In the genomic region with DNA sequence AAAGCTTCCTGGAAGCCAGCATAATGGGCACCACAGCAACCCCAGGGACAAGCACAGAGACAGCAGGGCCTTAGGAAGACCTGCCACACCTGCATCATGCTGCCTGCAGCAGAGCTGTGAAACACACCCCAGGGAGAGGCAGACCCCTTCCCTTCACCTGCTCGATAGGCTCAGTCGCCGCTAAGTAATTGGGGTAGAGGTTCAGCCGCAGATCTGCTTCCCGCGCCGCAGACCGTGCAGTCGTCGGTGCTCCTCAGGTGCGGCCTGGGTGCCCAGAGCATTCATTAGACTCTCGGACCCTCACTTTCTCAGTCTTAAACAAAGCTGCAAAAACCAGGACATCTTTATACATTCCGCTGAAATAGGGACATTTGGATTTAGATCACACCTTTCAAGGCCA, we compare ENCODE assay signal across 25 cellular contexts. TPM values are rescaled to one million over a fixed set of nuclear protein-coding genes. Genes with fewer than 3 reads are reported as not detected.
"Had no signal": no experiment of that assay in that cellular context is flagged by ENCODE, and none has a peak within 500 bp of the region (broad histone marks: within the 10 kb centered on the region; RNA-seq: fewer than 3 reads in every experiment).

No MANE protein-coding gene starts in this region.

- H3K9me3 ChIP-seq: body of pancreas, esophagus squamous epithelium had no signal

- H3K27ac ChIP-seq: body of pancreas, epithelial cell of prostate, esophagus squamous epithelium, WERI-Rb-1 had no signal

- H3K27me3 ChIP-seq: body of pancreas, esophagus squamous epithelium had no signal

- H3K9me3 Mint-ChIP-seq: activated B cell treated with CpG ODN at 0.5 μM for 24 hours; activated CD4-positive, alpha-beta memory T cell treated with anti-CD3 and anti-CD28 coated beads, Interleukin-2, amount 10 ng/mL, durations not matched to agents 7 days and 5 days; activated CD4-positive, alpha-beta T cell treated with anti-CD3 and anti-CD28 coated beads, Interleukin-2, amount 10 ng/mL, durations not matched to agents 7 days and 5 days; activated T-cell treated with anti-CD3 and anti-CD28 coated beads, Interleukin-2, amount 50 U/mL, for 4 hours; activated T-helper 17 cell treated with anti-CD3 and anti-CD28 coated beads, Interleukin-2, amount 50 U/mL, for 72 hours; T-helper 2 cell treated with Interferon-gamma antibody and Interleukin-4, amounts not matched to agents 5 μg/mL and 100 μg/mL, for 36 hours had no signal

- H3K27ac Mint-ChIP-seq: activated B cell treated with CpG ODN at 0.5 μM for 24 hours; activated CD4-positive, alpha-beta memory T cell treated with anti-CD3 and anti-CD28 coated beads, Interleukin-2, amount 10 ng/mL, durations not matched to agents 7 days and 5 days; activated CD4-positive, alpha-beta T cell treated with anti-CD3 and anti-CD28 coated beads for 36 hours; activated T-helper 17 cell treated with anti-CD3 and anti-CD28 coated beads, Interleukin-2, amount 50 U/mL, for 72 hours; T-helper 17 cell; T-helper 2 cell treated with Interferon-gamma antibody and Interleukin-4, amounts not matched to agents 5 μg/mL and 100 μg/mL, for 36 hours had no signal

- ATAC-seq: activated CD4-positive, alpha-beta T cell treated with anti-CD3 and anti-CD28 coated beads for 36 hours; activated CD4-positive, CD25-positive, alpha-beta regulatory T cell treated with anti-CD3 and anti-CD28 coated beads, Interleukin-2, amount 50 U/mL, for 24 hours; activated T-cell treated with anti-CD3 and anti-CD28 coated beads, Interleukin-2, amount 50 U/mL, for 4 hours; activated T-helper 17 cell treated with anti-CD3 and anti-CD28 coated beads, Interleukin-2, amount 50 U/mL, for 72 hours; body of pancreas; T-helper 17 cell had no signal

- H3K4me3 ChIP-seq: body of pancreas, esophagus squamous epithelium had no signal

- H3K27me3 Mint-ChIP-seq: activated B cell treated with CpG ODN at 0.5 μM for 24 hours; activated naive CD8-positive, alpha-beta T cell; activated T-helper 17 cell treated with anti-CD3 and anti-CD28 coated beads, Interleukin-2, amount 50 U/mL, for 72 hours; T-helper 17 cell had no signal

- H3K4me3 Mint-ChIP-seq: activated B cell treated with CpG ODN at 0.5 μM for 24 hours; activated CD4-positive, alpha-beta memory T cell treated with anti-CD3 and anti-CD28 coated beads, Interleukin-2, amount 10 ng/mL, durations not matched to agents 7 days and 5 days; activated CD4-positive, alpha-beta T cell treated with anti-CD3 and anti-CD28 coated beads for 36 hours; activated CD4-positive, alpha-beta T cell treated with anti-CD3 and anti-CD28 coated beads, Interleukin-2, amount 10 ng/mL, durations not matched to agents 7 days and 5 days; activated T-cell treated with anti-CD3 and anti-CD28 coated beads, Interleukin-2, amount 50 U/mL, for 4 hours; activated T-helper 17 cell treated with anti-CD3 and anti-CD28 coated beads, Interleukin-2, amount 50 U/mL, for 72 hours; T-helper 17 cell; T-helper 2 cell treated with Interferon-gamma antibody and Interleukin-4, amounts not matched to agents 5 μg/mL and 100 μg/mL, for 36 hours had no signal

- DNase-seq: activated B cell treated with CpG ODN at 0.5 μM for 24 hours; activated CD4-positive, alpha-beta memory T cell treated with anti-CD3 and anti-CD28 coated beads, Interleukin-2, amount 10 ng/mL, durations not matched to agents 7 days and 5 days; activated CD4-positive, alpha-beta T cell treated with anti-CD3 and anti-CD28 coated beads for 36 hours; activated CD4-positive, alpha-beta T cell treated with anti-CD3 and anti-CD28 coated beads, Interleukin-2, amount 10 ng/mL, durations not matched to agents 7 days and 5 days; activated CD4-positive, alpha-beta T cell treated with anti-CD3 and anti-CD28 coated beads, Interleukin-2, amount 50 U/mL, for 4 hours; activated effector memory CD4-positive, alpha-beta T cell treated with Interleukin-2 at 50 U/mL for 16 hours; activated gamma-delta T cell treated with Interleukin-2 at 50 U/mL for 16 hours; activated naive CD4-positive, alpha-beta T cell treated with anti-CD3 and anti-CD28 coated beads, Interleukin-2, amount 50 U/mL, for 16 hours; activated naive CD4-positive, alpha-beta T cell treated with Interleukin-2 at 50 U/mL for 16 hours; activated T-cell treated with anti-CD3 and anti-CD28 coated beads, Interleukin-2, amount 50 U/mL, for 4 hours; amniotic stem cell; aorta; body of pancreas; caudate nucleus; effector CD8-positive, alpha-beta T cell; esophagus squamous epithelium; T-helper 1 cell; T-helper 17 cell; T1000; WERI-Rb-1 had no signal

RNA-seq across cellular contexts. Expression of a gene that starts 57.8 kb away (rescaled TPM):
- total RNA-seq: activated B cell treated with CpG ODN at 0.5 μM for 24 hours had no signal
